ENCODE assay signal across 8 cellular contexts in the genomic region with DNA sequence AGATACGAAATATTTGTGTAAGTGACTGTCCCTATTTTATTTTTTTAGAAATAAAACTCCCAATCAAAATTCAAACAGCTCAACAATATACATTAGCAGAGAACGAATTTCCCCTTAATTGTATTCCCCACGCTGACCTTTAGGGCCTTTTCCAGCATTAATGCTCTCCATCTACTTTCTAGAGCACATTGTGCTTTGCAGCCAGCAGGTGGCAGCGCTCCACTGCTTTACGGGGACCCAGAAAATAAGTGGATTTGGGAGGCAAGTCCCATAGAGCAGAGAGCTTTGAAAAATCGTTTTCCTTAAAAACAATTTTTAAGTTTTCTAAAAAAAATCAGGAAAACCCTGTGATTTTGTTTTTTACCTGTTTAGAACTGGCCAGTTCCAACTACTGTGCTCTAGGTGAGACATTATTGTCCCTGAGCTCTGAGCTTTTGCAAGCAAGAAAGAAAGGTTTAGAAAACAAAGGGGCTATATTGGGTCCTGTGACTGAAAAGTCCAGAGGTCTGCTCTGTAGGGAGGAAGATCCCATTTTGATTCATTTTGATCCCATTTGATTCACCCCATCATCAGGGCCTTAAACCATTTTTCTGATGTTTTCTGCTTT.
A peak's percentile ranks its signal among the peaks of the same experiment; 100 is the strongest.
DNase-seq lines count a peak whose midpoint lies in the region; ATAC-seq lines count a peak whose summit lies in the region.

No MANE protein-coding gene starts in this region.

- DNase-seq in A172 (ENCODE audit: low spot score) (peak; percentile 23), GM04503 (ENCODE audit: low read depth) (peak; percentile 6), NCI-H748 treated with DMSO at 0.1 percent for 48 hours (lab: John Stamatoyannopoulos, UW) (peak; percentile 28), globus pallidus (ENCODE audit: low spot score) (peak; percentile 59), pons (ENCODE audit: low spot score) (peak; percentile 69)
- peak; percentile 32 to 35 for DNase-seq in activated T-cell treated with anti-CD3 and anti-CD28 coated beads, Interleukin-2, amount 50 U/mL, for 48 hours

- ATAC-seq in HG03439 (IDR thresholded peaks at IDR 0.05; ENCODE audit: unreplicated experiment) (peak; percentile 52), GM21737 (IDR thresholded peaks at IDR 0.05; ENCODE audit: unreplicated experiment) (no peak)

Comparison
In these comparisons a context has a peak if more than half of its experiments do, and no peak if none do; other contexts are left out.
1. DNase-seq: peak in every context shown above with its lines; median percentile 69 in pons; 59 in globus pallidus; 34 in activated T-cell treated with anti-CD3 and anti-CD28 coated beads, Interleukin-2, amount 50 U/mL, for 48 hours; 28 in NCI-H748 treated with DMSO at 0.1 percent for 48 hours; 23 in A172; 6 in GM04503.